Comparison of ENCODE assay signal across 14 cellular contexts in the genomic region with DNA sequence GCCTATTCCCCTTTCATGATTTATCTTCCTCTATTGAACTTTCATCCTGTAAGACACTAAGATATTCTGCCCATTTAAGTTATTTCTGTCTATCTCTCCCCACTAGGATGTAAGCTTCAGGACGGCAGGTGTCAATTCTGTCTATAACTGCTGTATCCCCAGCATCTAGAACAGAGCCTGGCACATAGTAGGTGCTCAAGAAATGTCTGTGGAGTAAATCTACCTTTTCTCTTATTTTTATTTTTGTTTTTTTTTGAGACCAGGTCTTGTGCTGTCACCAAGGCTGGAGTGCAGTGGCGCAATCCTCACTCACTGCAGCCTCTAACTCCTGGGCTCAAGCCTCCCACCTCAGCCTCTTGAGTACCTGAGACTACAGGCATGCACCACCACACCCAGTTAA. TPM values are rescaled to one million over a fixed set of nuclear protein-coding genes. Genes with fewer than 3 reads are reported as not detected.
DNase-seq lines count a peak whose midpoint lies in the region; ATAC-seq and TF ChIP-seq lines count a peak whose summit lies in the region.
"Had no signal": no experiment of that assay in that cellular context is flagged by ENCODE, and none has a peak within 500 bp of the region (broad histone marks: within the 10 kb centered on the region; RNA-seq: fewer than 3 reads in every experiment).

No MANE protein-coding gene starts in this region.

- H3K9me3 Mint-ChIP-seq in stimulated activated naive CD8-positive, alpha-beta T cell treated with anti-CD3 and anti-CD28 coated beads, Interleukin-15, Interleukin-2, amounts not matched to agents 100 ng/mL and 50 ng/mL, for 24 hours: no peaks in the 10 kb centered on the region
- no peaks in the 10 kb centered on the region for H3K9me3 Mint-ChIP-seq in stimulated activated naive CD8-positive, alpha-beta T cell treated with anti-CD3 and anti-CD28 coated beads, Interleukin-15, amount 100 ng/mL, for 72 hours
- H3K9me3 Mint-ChIP-seq in activated CD8-positive, alpha-beta T cell treated with anti-CD3 and anti-CD28 coated beads for 36 hours: no peaks in the 10 kb centered on the region

- peak overlapping the region; percentile 33 for H3K27ac ChIP-seq in effector memory CD4-positive, alpha-beta T cell (ENCODE audit: insufficient read depth, low read length, poor library complexity, severe bottlenecking)

- intact Hi-C loops in activated CD8-positive, alpha-beta T cell treated with anti-CD3 and anti-CD28 coated beads for 36 hours (cut with micrococcal nuclease): no loop called here

- no peak for DNase-seq in stimulated activated naive CD8-positive, alpha-beta T cell treated with anti-CD3 and anti-CD28 coated beads, Interleukin-15, amount 100 ng/mL, for 72 hours
- DNase-seq in activated CD8-positive, alpha-beta T cell treated with anti-CD3 and anti-CD28 coated beads for 36 hours: no peak
- no peak for DNase-seq in effector memory CD4-positive, alpha-beta T cell
- DNase-seq in activated CD8-positive, alpha-beta memory T cell treated with anti-CD3 and anti-CD28 coated beads, Interleukin-2, amount 50 U/mL, for 48 hours: no peak
- DNase-seq in kidney glomerular epithelial cell (lab: John Stamatoyannopoulos, UW): no peak
- DNase-seq: BE2C, MM.1S, NCI-H1105, NCI-H187, NCI-H69, PC-3 had no signal

- CTCF ChIA-PET in activated CD8-positive, alpha-beta T cell treated with anti-CD3 and anti-CD28 coated beads for 36 hours (lab: Charles Lee): interaction anchor here (1.5 to 15.0 kb wide), 7 partner anchors 15 to 153 kb away, joined by 3 to 282 read pairs (median 37); a partner anchor contains a TSS

- peaks cover 46% of the 10 kb centered on the region for H3K4me1 Mint-ChIP-seq in stimulated activated naive CD8-positive, alpha-beta T cell treated with anti-CD3 and anti-CD28 coated beads, Interleukin-15, Interleukin-2, amounts not matched to agents 100 ng/mL and 50 ng/mL, for 24 hours (ENCODE audit: low read depth)
- H3K4me1 Mint-ChIP-seq in stimulated activated naive CD8-positive, alpha-beta T cell treated with anti-CD3 and anti-CD28 coated beads, Interleukin-15, amount 100 ng/mL, for 72 hours: peaks cover 45% of the 10 kb centered on the region
- H3K4me1 Mint-ChIP-seq in activated CD8-positive, alpha-beta T cell treated with anti-CD3 and anti-CD28 coated beads for 36 hours (ENCODE audit: low read depth): peaks cover 37% of the 10 kb centered on the region

- H3K27ac Mint-ChIP-seq in stimulated activated naive CD8-positive, alpha-beta T cell treated with anti-CD3 and anti-CD28 coated beads, Interleukin-15, Interleukin-2, amounts not matched to agents 100 ng/mL and 50 ng/mL, for 24 hours: peak overlapping the region; percentile 66
- no peak overlapping the region for H3K27ac Mint-ChIP-seq in stimulated activated naive CD8-positive, alpha-beta T cell treated with anti-CD3 and anti-CD28 coated beads, Interleukin-15, amount 100 ng/mL, for 72 hours
- peak overlapping the region; percentile 60 for H3K27ac Mint-ChIP-seq in activated CD8-positive, alpha-beta T cell treated with anti-CD3 and anti-CD28 coated beads for 36 hours

- H3K36me3 ChIP-seq in effector memory CD4-positive, alpha-beta T cell (ENCODE audit: control insufficient read depth, insufficient read depth, low read length): peaks cover 35% of the 10 kb centered on the region
- H3K36me3 ChIP-seq: BE2C had no signal

- peaks cover 39% of the 10 kb centered on the region for H3K36me3 Mint-ChIP-seq in stimulated activated naive CD8-positive, alpha-beta T cell treated with anti-CD3 and anti-CD28 coated beads, Interleukin-15, Interleukin-2, amounts not matched to agents 100 ng/mL and 50 ng/mL, for 24 hours (ENCODE audit: low read depth)
- H3K36me3 Mint-ChIP-seq in activated CD8-positive, alpha-beta T cell treated with anti-CD3 and anti-CD28 coated beads for 36 hours (ENCODE audit: low read depth): peaks cover 45% of the 10 kb centered on the region

- H3K4me3 ChIP-seq in effector memory CD4-positive, alpha-beta T cell (ENCODE audit: insufficient read depth, low read depth, low read length, poor library complexity, severe bottlenecking): no peak overlapping the region

- TF ChIP-seq CTCF in activated CD8-positive, alpha-beta T cell treated with anti-CD3 and anti-CD28 coated beads for 36 hours (IDR thresholded peaks at IDR 0.05): no peak

- no peaks in the 10 kb centered on the region for H3K27me3 ChIP-seq in effector memory CD4-positive, alpha-beta T cell (replicated peaks; ENCODE audit: control insufficient read depth, insufficient read depth, low read length, poor library complexity, severe bottlenecking)
- H3K27me3 ChIP-seq: BE2C had no signal

- H3K4me1 ChIP-seq in effector memory CD4-positive, alpha-beta T cell (ENCODE audit: control insufficient read depth, insufficient read depth, low read length, poor library complexity, severe bottlenecking): peaks cover 25% of the 10 kb centered on the region
- H3K4me1 ChIP-seq: BE2C had no signal

- no peak overlapping the region for H3K4me3 Mint-ChIP-seq in stimulated activated naive CD8-positive, alpha-beta T cell treated with anti-CD3 and anti-CD28 coated beads, Interleukin-15, Interleukin-2, amounts not matched to agents 100 ng/mL and 50 ng/mL, for 24 hours
- H3K4me3 Mint-ChIP-seq in stimulated activated naive CD8-positive, alpha-beta T cell treated with anti-CD3 and anti-CD28 coated beads, Interleukin-15, amount 100 ng/mL, for 72 hours: no peak overlapping the region
- no peak overlapping the region for H3K4me3 Mint-ChIP-seq in activated CD8-positive, alpha-beta T cell treated with anti-CD3 and anti-CD28 coated beads for 36 hours

- no peaks in the 10 kb centered on the region for H3K9me3 ChIP-seq in effector memory CD4-positive, alpha-beta T cell (ENCODE audit: control insufficient read depth, low read length)
- H3K9me3 ChIP-seq: BE2C had no signal

- no peak for ATAC-seq in stimulated activated naive CD8-positive, alpha-beta T cell treated with anti-CD3 and anti-CD28 coated beads, Interleukin-15, amount 100 ng/mL, for 72 hours
- no peak for ATAC-seq in activated CD8-positive, alpha-beta T cell treated with anti-CD3 and anti-CD28 coated beads for 36 hours
- ATAC-seq in GM19328 (IDR thresholded peaks at IDR 0.05; ENCODE audit: unreplicated experiment): no peak
- ATAC-seq: PC-3 had no signal

- no peaks in the 10 kb centered on the region for H3K27me3 Mint-ChIP-seq in stimulated activated naive CD8-positive, alpha-beta T cell treated with anti-CD3 and anti-CD28 coated beads, Interleukin-15, Interleukin-2, amounts not matched to agents 100 ng/mL and 50 ng/mL, for 24 hours
- no peaks in the 10 kb centered on the region for H3K27me3 Mint-ChIP-seq in stimulated activated naive CD8-positive, alpha-beta T cell treated with anti-CD3 and anti-CD28 coated beads, Interleukin-15, amount 100 ng/mL, for 72 hours
- H3K27me3 Mint-ChIP-seq in activated CD8-positive, alpha-beta T cell treated with anti-CD3 and anti-CD28 coated beads for 36 hours: no peaks in the 10 kb centered on the region

- POLR2A ChIA-PET in activated CD8-positive, alpha-beta T cell treated with anti-CD3 and anti-CD28 coated beads for 36 hours (lab: Charles Lee): interaction anchor here (0.7 to 11.3 kb wide), 2 partner anchors 39 to 40 kb away, joined by 3 to 284 read pairs; a partner anchor contains a TSS

RNA-seq across cellular contexts. Expression of a gene that starts 5.6 kb away (rescaled TPM):
- 100 to 1,000 TPM; 324 to 344 TPM for total RNA-seq in activated CD8-positive, alpha-beta T cell treated with anti-CD3 and anti-CD28 coated beads for 36 hours
- total RNA-seq: PC-3 had no signal

RNA-seq across cellular contexts. Expression of a gene that starts 16.9 kb away (rescaled TPM):
- 10 to 100 TPM; 24.9 to 26.0 TPM for total RNA-seq in activated CD8-positive, alpha-beta T cell treated with anti-CD3 and anti-CD28 coated beads for 36 hours

RNA-seq across cellular contexts. Expression of a gene that starts 30.5 kb away (rescaled TPM):
- 1 to 10 TPM; 4.5 to 6.4 TPM for total RNA-seq in activated CD8-positive, alpha-beta T cell treated with anti-CD3 and anti-CD28 coated beads for 36 hours
- total RNA-seq: H4 had no signal

RNA-seq across cellular contexts. Expression of a gene that starts 43.5 kb away (rescaled TPM):
- 100 to 1,000 TPM; 309 to 316 TPM for total RNA-seq in activated CD8-positive, alpha-beta T cell treated with anti-CD3 and anti-CD28 coated beads for 36 hours

RNA-seq across cellular contexts. Expression of a gene that starts 49.2 kb away (rescaled TPM):
- 1 to 10 TPM in 1 of 2 experiments, under 1 TPM in 1; 0.69 to 1.3 TPM for total RNA-seq in activated CD8-positive, alpha-beta T cell treated with anti-CD3 and anti-CD28 coated beads for 36 hours
- total RNA-seq: H4, PC-3 had no signal

Comparison
In these comparisons a context has a peak if more than half of its experiments do, and no peak if none do; other contexts are left out.
1. H3K27ac Mint-ChIP-seq: peak in stimulated activated naive CD8-positive, alpha-beta T cell treated with anti-CD3 and anti-CD28 coated beads, Interleukin-15, Interleukin-2, amounts not matched to agents 100 ng/mL and 50 ng/mL, for 24 hours (single experiment) and activated CD8-positive, alpha-beta T cell treated with anti-CD3 and anti-CD28 coated beads for 36 hours (single experiment); none in stimulated activated naive CD8-positive, alpha-beta T cell treated with anti-CD3 and anti-CD28 coated beads, Interleukin-15, amount 100 ng/mL, for 72 hours (0 of 2).